Comparison of ENCODE assay signal across 8 cellular contexts in genomic region chr12:48795550-48796455, GRCh38. TPM values are rescaled to one million over a fixed set of nuclear protein-coding genes. Genes with fewer than 3 reads are reported as not detected.
A peak's percentile ranks its signal among the peaks of the same experiment; 100 is the strongest.
DNase-seq lines count a peak whose midpoint lies in the region; ATAC-seq, FAIRE-seq and TF ChIP-seq lines count a peak whose summit lies in the region.

No MANE protein-coding gene starts in this region.

- no peaks in the 10 kb centered on the region for H3K9me3 ChIP-seq in K562 (replicated peaks; ENCODE audit: control insufficient read depth, insufficient read depth, low read depth, low read length)
- no peaks in the 10 kb centered on the region for H3K9me3 ChIP-seq in hepatocyte (ENCODE audit: low read depth)
- no peaks in the 10 kb centered on the region for H3K9me3 ChIP-seq in sigmoid colon

- H3K36me3 Mint-ChIP-seq in T-helper 2 cell treated with Interferon-gamma antibody and Interleukin-4, amounts not matched to agents 5 μg/mL and 100 μg/mL, for 36 hours (ENCODE audit: low read depth): no peaks in the 10 kb centered on the region

- peaks cover 3% of the 10 kb centered on the region; the same call in 1 of the 2 replicates for H4K20me1 ChIP-seq in K562 (replicated peaks; ENCODE audit: control insufficient read depth, insufficient read depth, low read length)
- no peaks in the 10 kb centered on the region for H4K20me1 ChIP-seq in hepatocyte (ENCODE audit: insufficient read depth, poor library complexity, severe bottlenecking)

- H3K27ac ChIP-seq in K562 (ENCODE audit: extremely low read depth, low read depth, low read length): no peak overlapping the region
- H3K27ac ChIP-seq in hepatocyte: peak overlapping the region; percentile 47
- H3K27ac ChIP-seq in sigmoid colon: no peak overlapping the region

- H3K4me1 Mint-ChIP-seq in T-helper 2 cell treated with Interferon-gamma antibody and Interleukin-4, amounts not matched to agents 5 μg/mL and 100 μg/mL, for 36 hours (ENCODE audit: low read depth): peaks cover 4% of the 10 kb centered on the region

- H3K9me3 Mint-ChIP-seq in T-helper 2 cell treated with Interferon-gamma antibody and Interleukin-4, amounts not matched to agents 5 μg/mL and 100 μg/mL, for 36 hours: no peaks in the 10 kb centered on the region

- in situ Hi-C loops in K562 (cut with MboI): loop anchor here (5.0 to 25.0 kb wide), 2 partner anchors 44 to 259 kb away; partner anchors contain the start of gene OR8S1

- peaks cover 13% of the 10 kb centered on the region for H3K27me3 Mint-ChIP-seq in T-helper 2 cell treated with Interferon-gamma antibody and Interleukin-4, amounts not matched to agents 5 μg/mL and 100 μg/mL, for 36 hours (ENCODE audit: low read depth)

- H3K9me2 ChIP-seq in hepatocyte (replicated peaks; ENCODE audit: insufficient read depth): no peaks in the 10 kb centered on the region

- peak; percentile 81 for TF ChIP-seq CTCF in AG04449 (IDR thresholded peaks at IDR 0.05; ENCODE audit: insufficient read depth, low read length, missing control alignments)
- peak; percentile 88 to 95 (median 94) for TF ChIP-seq CTCF in K562 (IDR thresholded peaks at IDR 0.05 in 2 of 3, conservative IDR thresholded peaks at IDR 0.05 in 1 of 3; ENCODE audit: insufficient read depth in 2 of 3, low read depth in 1 of 3, low read length in 3 of 3)
- TF ChIP-seq CTCF in hepatocyte (IDR thresholded peaks at IDR 0.05; ENCODE audit: poor library complexity): peak; percentile 91
- TF ChIP-seq CTCF in sigmoid colon (IDR thresholded peaks at IDR 0.05): peak; percentile 94 to 99 (median 96)

- no peak overlapping the region for H3K27ac Mint-ChIP-seq in T-helper 2 cell treated with Interferon-gamma antibody and Interleukin-4, amounts not matched to agents 5 μg/mL and 100 μg/mL, for 36 hours

- peak overlapping the region; percentile 34; the same call in 1 of the 2 replicates for H3K4me2 ChIP-seq in K562 (ENCODE audit: insufficient read depth, low read length)
- peak overlapping the region; percentile 28 for H3K4me2 ChIP-seq in hepatocyte

- H3K4me1 ChIP-seq in K562 (replicated peaks in 1 of 2; ENCODE audit: control insufficient read depth in 2 of 2, insufficient read depth in 2 of 2, low read length in 2 of 2): peaks cover 2 to 7% of the 10 kb centered on the region in 2 experiments; a peak in 2 of 5 replicates
- H3K4me1 ChIP-seq in hepatocyte (ENCODE audit: insufficient read depth): peaks cover 17% of the 10 kb centered on the region
- H3K4me1 ChIP-seq in sigmoid colon: peaks cover 0 to 5% (median 2%) of the 10 kb centered on the region in 4 donors

- H3K79me2 ChIP-seq in K562 (ENCODE audit: control insufficient read depth, insufficient read depth, low read length) (no peaks in the 10 kb centered on the region), hepatocyte (no peaks in the 10 kb centered on the region)

- DNase-seq in AG04449 (ENCODE audit: low read depth, low spot score): no peak
- peak; percentile 23 for DNase-seq in NCI-H1436 treated with DMSO at 0.1 percent for 48 hours (lab: John Stamatoyannopoulos, UW)
- peak; percentile 35 for DNase-seq in T-helper 2 cell treated with Interferon-gamma antibody and Interleukin-4, amounts not matched to agents 5 μg/mL and 100 μg/mL, for 36 hours (ENCODE audit: low spot score)
- DNase-seq in K562 (ENCODE audit: extremely low read depth in 1 of 4, low spot score in 3 of 4): peak; percentile 77 to 84 (median 78)
- DNase-seq in hepatocyte (ENCODE audit: low spot score): peak; percentile 85
- peak; percentile 86 for DNase-seq in sigmoid colon

- no peak overlapping the region for H3K9ac ChIP-seq in K562 (ENCODE audit: insufficient read depth in 1 of 2, low read depth in 2 of 2, low read length in 2 of 2)

- WGBS in K562 (ENCODE audit: insufficient coverage, low coverage, missing lambda C conversion rate): 5% methylated on average over 12 of the region's 12 CpGs
- 23% methylated on average over 12 of the region's 12 CpGs for WGBS in hepatocyte (ENCODE audit: low lambda C conversion rate, missing lambda C conversion rate)
- WGBS in sigmoid colon, 2 donors: 15 to 27% methylated on average over 12 of the region's 12 CpGs

- peak; percentile 96 to 97 for TF ChIP-seq RAD21 in K562 (CRISPR knock-in tag; conservative IDR thresholded peaks at IDR 0.05 in 1 of 2, IDR thresholded peaks at IDR 0.05 in 1 of 2)

- peaks cover 5 to 15% of the 10 kb centered on the region in 2 experiments; a peak in 4 of 5 replicates for H3K27me3 ChIP-seq in K562 (ENCODE audit: control insufficient read depth in 2 of 2, insufficient read depth in 2 of 2, low read length in 2 of 2)
- H3K27me3 ChIP-seq in hepatocyte: no peaks in the 10 kb centered on the region
- H3K27me3 ChIP-seq in sigmoid colon: peaks cover 0 to 11% (median 8%) of the 10 kb centered on the region in 3 donors

- TF ChIP-seq POLR2A in K562 (conservative IDR thresholded peaks at IDR 0.05) (no peak), sigmoid colon (IDR thresholded peaks at IDR 0.05) (no peak)

- no peaks in the 10 kb centered on the region for H3K36me3 ChIP-seq in K562 (ENCODE audit: control insufficient read depth, insufficient read depth, low read length)
- H3K36me3 ChIP-seq in hepatocyte (replicated peaks; ENCODE audit: insufficient read depth, low read depth): no peaks in the 10 kb centered on the region
- H3K36me3 ChIP-seq in sigmoid colon: no peaks in the 10 kb centered on the region

- POLR2A ChIA-PET in AG04449 (lab: Yijun Ruan, JAX) (no interaction called here), K562 (lab: Yijun Ruan, JAX) (interaction anchor here (0.6 to 0.7 kb wide), 2 partner anchors 56 to 250 kb away, joined by 3 to 4 read pairs; partner anchors contain the start of gene DDX23)

- H2AFZ ChIP-seq in K562 (ENCODE audit: low read depth, low read length) (0 out of 2 replicates have a peak overlapping the region, but pooled peaks have one; percentile 42), hepatocyte (peak overlapping the region; percentile 32)

- CTCF ChIA-PET in AG04449 (lab: Yijun Ruan, JAX): interaction anchor here (0.7 to 15.5 kb wide), 25 partner anchors 9 to 254 kb away, joined by 3 to 601 read pairs (median 5); partner anchors contain the start of genes CACNB3 and KANSL2
- CTCF ChIA-PET in K562 (lab: Yijun Ruan, JAX; ENCODE audit: low intra/inter-chr PET ratio): interaction anchor here (0.6 to 2.4 kb wide), 3 partner anchors 43 to 805 kb away, joined by 3 to 40 read pairs (median 18); no protein-coding TSS in a partner anchor

- H3K4me3 ChIP-seq in AG04449 (ENCODE audit: low read depth, low read length): no peak overlapping the region
- H3K4me3 ChIP-seq in K562: no peak overlapping the region
- H3K4me3 ChIP-seq in hepatocyte: no peak overlapping the region
- no peak overlapping the region for H3K4me3 ChIP-seq in sigmoid colon

- ATAC-seq in GM18511 (IDR thresholded peaks at IDR 0.05; ENCODE audit: unreplicated experiment) (peak; percentile 44), K562 (peak; percentile 93), HG03095 (IDR thresholded peaks at IDR 0.05; ENCODE audit: unreplicated experiment) (no peak)

- FAIRE-seq in K562 (lab: Jason Lieb, UNC): peak; percentile 95

- no peak for TF ChIP-seq EP300 in K562 (IDR thresholded peaks at IDR 0.05; ENCODE audit: low read length)
- no peak for TF ChIP-seq EP300 in sigmoid colon (IDR thresholded peaks at IDR 0.05)

- no peaks in the 10 kb centered on the region for H3K9me1 ChIP-seq in K562 (ENCODE audit: control insufficient read depth, insufficient read depth, low read length)

- H3K4me3 Mint-ChIP-seq in T-helper 2 cell treated with Interferon-gamma antibody and Interleukin-4, amounts not matched to agents 5 μg/mL and 100 μg/mL, for 36 hours: no peak overlapping the region

- BruUV-seq in K562 (replicated peaks; lab: Mats Ljungman, UMichigan): no TSS peak

- intact Hi-C loops in K562 (cut with micrococcal nuclease) (loop anchor here (1.0 kb wide), 3 partner anchors 43 to 254 kb away; no protein-coding TSS in a partner anchor), sigmoid colon (cut with DNase I) (loop anchor here (1.0 kb wide), 1 partner anchor 43 kb away; no protein-coding TSS in a partner anchor)

RNA-seq across cellular contexts. Expression of gene ADCY6, which starts 6.9 kb away (rescaled TPM):
- 1.8 and 6.4 TPM in 2 replicates for total RNA-seq in K562 (2011; cell fraction: chromatin; rRNA removed; ENCODE audit: low replicate concordance)
- 2.1 and 2.8 TPM in 2 replicates for total RNA-seq in K562 (2011; cell fraction: nucleolus; rRNA removed)
- 1.4 and 1.7 TPM in 2 replicates for total RNA-seq in K562 (2011; cell fraction: nucleoplasm; rRNA removed)
- total RNA-seq in K562 (2014; rRNA removed): 0.33 and 0.41 TPM in 2 replicates
- total RNA-seq in K562 (2014; rRNA removed; fragmentation: Illumina TruSeq; extraction: Trizol): 0.19 and 0.33 TPM in 2 replicates
- 0.34 and 0.54 TPM in 2 replicates for total RNA-seq in K562 (2015; rRNA removed; fragmentation: Illumina TruSeq; extraction: Trizol)
- 0.87 and 1.0 TPM in 2 replicates for total RNA-seq in K562 (2021)
- 0.65 and 1.7 TPM in 2 replicates for polyA plus RNA-seq in K562 (2011; rRNA removed)
- 1.1 and 1.4 TPM in 2 replicates for polyA plus RNA-seq in K562 (2011; cell fraction: cytosol; rRNA removed)
- polyA plus RNA-seq in K562 (2011; cell fraction: nucleus; rRNA removed): 4.2 and 8.7 TPM in 2 replicates
- polyA plus RNA-seq in K562 (2012): 0.56 and 1.8 TPM in 2 replicates
- 0.59 and 0.89 TPM in 2 replicates for polyA plus RNA-seq in K562 (2014; fragmentation: Illumina TruSeq; extraction: Trizol)
- polyA plus RNA-seq in K562 (2014; fragmentation: Nextera tagmentation; extraction: Ambion mirVana): under 1 TPM; 0.01 to 0.10 TPM
- polyA plus RNA-seq in K562 (2014; rRNA removed): 0.49 and 0.53 TPM in 2 replicates
- polyA minus RNA-seq in K562 (2011; rRNA and poly(A)+ RNA removed): 1.5 and 2.0 TPM in 2 replicates
- polyA minus RNA-seq in K562 (2011; cell fraction: cytosol; rRNA and poly(A)+ RNA removed): 2.3 and 6.6 TPM in 2 replicates
- 1.2 and 2.9 TPM in 2 replicates for polyA minus RNA-seq in K562 (2011; cell fraction: nucleus; rRNA and poly(A)+ RNA removed)
- total RNA-seq in hepatocyte: 27.9 and 37.7 TPM in 2 replicates
- polyA plus RNA-seq in hepatocyte: 19.0 and 22.7 TPM in 2 replicates
- total RNA-seq in sigmoid colon: 10 to 100 TPM; 15.2 to 28.5 (median 16.6) TPM
- polyA plus RNA-seq in sigmoid colon: 10 to 100 TPM; 10.2 to 52.5 (median 10.9) TPM

RNA-seq across cellular contexts. Expression of gene CACNB3, which starts 22.5 kb away (rescaled TPM):
- total RNA-seq in K562 (2011; cell fraction: chromatin; rRNA removed; ENCODE audit: low replicate concordance): 6.1 and 18.4 TPM in 2 replicates
- total RNA-seq in K562 (2011; cell fraction: nucleolus; rRNA removed): 7.2 and 7.3 TPM in 2 replicates
- 6.7 and 8.0 TPM in 2 replicates for total RNA-seq in K562 (2011; cell fraction: nucleoplasm; rRNA removed)
- total RNA-seq in K562 (2014; rRNA removed) (1.5 and 1.7 TPM in 2 replicates), K562 (2014; rRNA removed; fragmentation: Illumina TruSeq; extraction: Trizol) (1.2 and 1.3 TPM in 2 replicates), K562 (2015; rRNA removed; fragmentation: Illumina TruSeq; extraction: Trizol) (1.9 and 2.0 TPM in 2 replicates), K562 (2021) (1.8 and 3.6 TPM in 2 replicates), hepatocyte (14.2 and 23.2 TPM in 2 replicates), sigmoid colon (10 to 100 TPM; 10.7 to 32.1 (median 18.4) TPM)
- polyA plus RNA-seq in K562 (2011; rRNA removed) (1.3 and 1.8 TPM in 2 replicates), K562 (2014; fragmentation: Illumina TruSeq; extraction: Trizol) (1.6 and 1.7 TPM in 2 replicates), K562 (2014; fragmentation: Nextera tagmentation; extraction: Ambion mirVana) (under 1 TPM; 0.24 to 0.48 TPM), K562 (2014; rRNA removed) (1.2 and 1.5 TPM in 2 replicates), hepatocyte (24.1 and 28.6 TPM in 2 replicates), sigmoid colon (10 to 100 TPM; 21.0 to 23.4 (median 22.0) TPM)
- 0.97 and 1.1 TPM in 2 replicates for polyA plus RNA-seq in K562 (2011; cell fraction: cytosol; rRNA removed)
- polyA plus RNA-seq in K562 (2011; cell fraction: nucleus; rRNA removed): 9.9 and 11.4 TPM in 2 replicates
- polyA plus RNA-seq in K562 (2012): 3.0 and 3.6 TPM in 2 replicates
- 1.1 and 1.8 TPM in 2 replicates for polyA minus RNA-seq in K562 (2011; rRNA and poly(A)+ RNA removed)
- polyA minus RNA-seq in K562 (2011; cell fraction: cytosol; rRNA and poly(A)+ RNA removed): 1.7 and 3.7 TPM in 2 replicates
- polyA minus RNA-seq in K562 (2011; cell fraction: nucleus; rRNA and poly(A)+ RNA removed): 3.9 and 4.9 TPM in 2 replicates

RNA-seq across cellular contexts. Expression of gene DDX23, which starts 56.2 kb away (rescaled TPM):
- 275 and 454 TPM in 2 replicates for total RNA-seq in K562 (2011; cell fraction: chromatin; rRNA removed; ENCODE audit: low replicate concordance)
- total RNA-seq in K562 (2011; cell fraction: nucleolus; rRNA removed): 148 and 163 TPM in 2 replicates
- total RNA-seq in K562 (2011; cell fraction: nucleoplasm; rRNA removed): 175 and 185 TPM in 2 replicates
- total RNA-seq in K562 (2014; rRNA removed) (104 and 118 TPM in 2 replicates), K562 (2014; rRNA removed; fragmentation: Illumina TruSeq; extraction: Trizol) (100 and 107 TPM in 2 replicates), K562 (2015; rRNA removed; fragmentation: Illumina TruSeq; extraction: Trizol) (124 and 129 TPM in 2 replicates), K562 (2021) (97.9 and 116 TPM in 2 replicates), hepatocyte (73.1 and 74.8 TPM in 2 replicates), sigmoid colon (10 to 100 TPM; 52.8 to 91.5 (median 56.3) TPM)
- polyA plus RNA-seq in K562 (2011; rRNA removed) (89.3 and 99.5 TPM in 2 replicates), K562 (2014; fragmentation: Illumina TruSeq; extraction: Trizol) (108 and 138 TPM in 2 replicates), K562 (2014; fragmentation: Nextera tagmentation; extraction: Ambion mirVana) (10 to 100 TPM; 32.4 to 65.9 TPM), K562 (2014; rRNA removed) (87.0 and 94.0 TPM in 2 replicates), hepatocyte (41.7 and 46.5 TPM in 2 replicates), sigmoid colon (10 to 100 TPM; 32.4 to 72.0 (median 40.7) TPM)
- polyA plus RNA-seq in K562 (2011; cell fraction: cytosol; rRNA removed): 71.2 and 71.3 TPM in 2 replicates
- polyA plus RNA-seq in K562 (2011; cell fraction: nucleus; rRNA removed): 216 and 219 TPM in 2 replicates
- polyA plus RNA-seq in K562 (2012): 86.0 and 150 TPM in 2 replicates
- 92.0 and 95.2 TPM in 2 replicates for polyA minus RNA-seq in K562 (2011; rRNA and poly(A)+ RNA removed)
- polyA minus RNA-seq in K562 (2011; cell fraction: cytosol; rRNA and poly(A)+ RNA removed): 37.9 and 40.8 TPM in 2 replicates
- polyA minus RNA-seq in K562 (2011; cell fraction: nucleus; rRNA and poly(A)+ RNA removed): 50.4 and 73.4 TPM in 2 replicates
